In the genomic region with DNA sequence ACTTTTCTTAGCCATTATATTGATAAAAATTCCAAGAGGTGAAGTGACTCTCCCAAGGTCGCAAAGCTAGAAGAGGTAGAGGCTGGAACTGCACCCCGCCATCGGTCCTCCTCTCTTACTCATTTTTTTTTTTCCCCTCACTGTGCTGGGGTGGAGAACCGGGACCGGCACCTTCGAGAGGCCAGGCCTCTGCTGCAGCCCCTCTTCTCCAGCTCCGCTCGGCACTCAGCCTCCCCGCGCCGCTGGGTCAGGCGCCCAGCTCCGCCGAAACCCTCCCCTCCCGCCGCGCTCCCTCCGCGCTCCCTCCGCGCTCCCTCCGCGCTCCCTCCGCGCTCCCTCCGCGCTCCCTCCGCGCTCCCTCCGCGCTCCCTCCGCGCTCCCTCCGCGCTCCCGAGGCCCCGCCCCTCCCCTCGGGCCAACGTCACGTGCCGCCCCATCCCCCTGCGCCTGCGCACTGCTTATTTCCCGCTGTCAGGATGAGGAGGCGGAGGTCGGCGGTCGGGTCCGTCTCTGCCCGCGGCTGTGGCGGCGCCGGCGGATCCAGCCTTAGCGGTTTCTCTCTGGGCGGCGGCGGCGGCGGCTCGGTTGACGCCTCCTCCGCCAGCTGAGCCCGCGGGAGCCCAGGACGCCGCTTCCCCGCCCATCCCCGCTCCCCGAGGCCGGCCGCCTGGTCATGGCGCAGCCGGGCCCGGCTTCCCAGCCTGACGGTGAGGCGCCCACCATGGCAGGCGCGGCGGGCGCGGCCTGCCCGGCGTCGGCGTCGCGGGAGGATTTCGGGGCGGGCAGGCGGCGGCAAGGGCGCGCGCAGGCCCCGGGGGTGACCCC, we compare ENCODE assay signal across 7 cellular contexts.
A peak's percentile ranks its signal among the peaks of the same experiment; 100 is the strongest.
DNase-seq lines count a peak whose midpoint lies in the region; ATAC-seq and FAIRE-seq lines count a peak whose summit lies in the region.

A gene with protein sequence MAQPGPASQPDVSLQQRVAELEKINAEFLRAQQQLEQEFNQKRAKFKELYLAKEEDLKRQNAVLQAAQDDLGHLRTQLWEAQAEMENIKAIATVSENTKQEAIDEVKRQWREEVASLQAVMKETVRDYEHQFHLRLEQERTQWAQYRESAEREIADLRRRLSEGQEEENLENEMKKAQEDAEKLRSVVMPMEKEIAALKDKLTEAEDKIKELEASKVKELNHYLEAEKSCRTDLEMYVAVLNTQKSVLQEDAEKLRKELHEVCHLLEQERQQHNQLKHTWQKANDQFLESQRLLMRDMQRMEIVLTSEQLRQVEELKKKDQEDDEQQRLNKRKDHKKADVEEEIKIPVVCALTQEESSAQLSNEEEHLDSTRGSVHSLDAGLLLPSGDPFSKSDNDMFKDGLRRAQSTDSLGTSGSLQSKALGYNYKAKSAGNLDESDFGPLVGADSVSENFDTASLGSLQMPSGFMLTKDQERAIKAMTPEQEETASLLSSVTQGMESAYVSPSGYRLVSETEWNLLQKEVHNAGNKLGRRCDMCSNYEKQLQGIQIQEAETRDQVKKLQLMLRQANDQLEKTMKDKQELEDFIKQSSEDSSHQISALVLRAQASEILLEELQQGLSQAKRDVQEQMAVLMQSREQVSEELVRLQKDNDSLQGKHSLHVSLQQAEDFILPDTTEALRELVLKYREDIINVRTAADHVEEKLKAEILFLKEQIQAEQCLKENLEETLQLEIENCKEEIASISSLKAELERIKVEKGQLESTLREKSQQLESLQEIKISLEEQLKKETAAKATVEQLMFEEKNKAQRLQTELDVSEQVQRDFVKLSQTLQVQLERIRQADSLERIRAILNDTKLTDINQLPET (plus strand): TSS at position 471 of the 825 bp plus-strand sequence. CDS start 203 bp downstream, at position 674.

- peaks cover 41% of the 10 kb centered on the region for H3K4me1 Mint-ChIP-seq in central memory CD8-positive, alpha-beta T cell

- no peaks in the 10 kb centered on the region for H3K27me3 Mint-ChIP-seq in central memory CD8-positive, alpha-beta T cell

- H3K9me3 Mint-ChIP-seq in central memory CD8-positive, alpha-beta T cell, result no peaks in the 10 kb centered on the region

- H3K36me3 Mint-ChIP-seq in central memory CD8-positive, alpha-beta T cell (ENCODE audit: insufficient read depth), result peaks cover 20% of the 10 kb centered on the region

- H3K27ac Mint-ChIP-seq in central memory CD8-positive, alpha-beta T cell (ENCODE audit: low read depth), result peak within 1 kb of the TSS; percentile 91

- DNase-seq in GM18507 (ENCODE audit: extremely low spot score, insufficient read length, low read depth) (peak; percentile 93), NCI-H345 treated with DMSO at 0.1 percent for 48 hours (lab: John Stamatoyannopoulos, UW; ENCODE audit: unreplicated experiment) (peak; percentile 39), islet precursor cell (peak; percentile 96)
- DNase-seq in central memory CD8-positive, alpha-beta T cell (ENCODE audit: low spot score in 2 of 2), result peak; percentile 82 to 83
- peak; percentile 96 for DNase-seq in stimulated activated CD4-positive, alpha-beta T cell treated with anti-CD3 and anti-CD28 coated beads, Interleukin-12 subunit alpha, Interleukin-12 subunit beta, amount 100 ng/mL, for 4 hours

- FAIRE-seq in GM18507 (lab: Jason Lieb, UNC), result peak; percentile 82

- peak within 1 kb of the TSS; percentile 85 for H3K4me3 Mint-ChIP-seq in central memory CD8-positive, alpha-beta T cell

- peak; percentile 60 for ATAC-seq in HG03064 (IDR thresholded peaks at IDR 0.05; ENCODE audit: low read depth, unreplicated experiment)
- peak; percentile 77 to 81 for ATAC-seq in activated CD4-positive, CD25-positive, alpha-beta regulatory T cell treated with anti-CD3 and anti-CD28 coated beads, Interleukin-2, amount 50 U/mL, for 24 hours
- ATAC-seq in central memory CD8-positive, alpha-beta T cell (replicated peaks; ENCODE audit: extremely low read depth, poor library complexity, severe bottlenecking), result peak; percentile 78

Comparison
In these comparisons a context has a peak if more than half of its experiments do, and no peak if none do; other contexts are left out.
1. Peak in every context shown above with its lines: DNase-seq and ATAC-seq.
2. DNase-seq: peak in every context shown above with its lines; median percentile 96 in islet precursor cell; 96 in stimulated activated CD4-positive, alpha-beta T cell treated with anti-CD3 and anti-CD28 coated beads, Interleukin-12 subunit alpha, Interleukin-12 subunit beta, amount 100 ng/mL, for 4 hours; 93 in GM18507; 82 in central memory CD8-positive, alpha-beta T cell; 39 in NCI-H345 treated with DMSO at 0.1 percent for 48 hours.